ENCODE assay signal across 19 cellular contexts in the genomic region with DNA sequence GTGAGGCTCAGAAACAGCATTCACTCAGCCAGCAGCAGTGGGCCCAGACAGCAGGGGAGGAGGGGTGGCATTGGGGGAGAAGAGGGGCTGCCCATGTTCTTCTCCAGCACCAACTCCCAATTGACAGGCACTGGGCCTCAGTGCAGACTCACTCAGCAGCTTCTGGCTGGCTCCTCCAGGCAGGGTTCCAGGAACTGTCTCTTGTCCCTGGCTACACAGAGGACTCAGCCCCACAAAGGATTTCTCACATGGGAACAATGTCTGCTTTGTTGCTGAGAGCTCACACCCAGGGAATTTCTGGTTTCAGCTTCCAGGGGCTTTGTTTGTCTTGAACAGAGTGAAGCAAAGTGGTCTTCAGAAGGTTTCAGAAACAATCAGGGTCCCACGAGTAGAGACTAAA.
DNase-seq lines count a peak whose midpoint lies in the region; ATAC-seq and TF ChIP-seq lines count a peak whose summit lies in the region.
"Had no signal": no experiment of that assay in that cellular context is flagged by ENCODE, and none has a peak within 500 bp of the region (broad histone marks: within the 10 kb centered on the region; RNA-seq: fewer than 3 reads in every experiment).

No MANE protein-coding gene starts in this region.

- H3K27ac ChIP-seq in testis (no peak overlapping the region), upper lobe of right lung (no peak overlapping the region), brain microvascular endothelial cell (no peak overlapping the region)
- H3K27ac ChIP-seq: BLaER1 treated with 17β-estradiol and CSF1 and Interleukin-3, amounts not matched to agents 10 nM and 100 nM; HL-60 had no signal

- H3K36me3 ChIP-seq in testis (ENCODE audit: low read depth, missing control alignments) (no peaks in the 10 kb centered on the region), upper lobe of right lung (no peaks in the 10 kb centered on the region), brain microvascular endothelial cell (replicated peaks) (no peaks in the 10 kb centered on the region)
- H3K36me3 ChIP-seq: BLaER1 treated with 17β-estradiol and CSF1 and Interleukin-3, amounts not matched to agents 10 nM and 100 nM had no signal

- TF ChIP-seq CTCF in testis (IDR thresholded peaks at IDR 0.05) = no peak
- no peak for TF ChIP-seq CTCF in upper lobe of right lung (IDR thresholded peaks at IDR 0.05)
- TF ChIP-seq CTCF in brain microvascular endothelial cell (IDR thresholded peaks at IDR 0.05; ENCODE audit: low read depth, low read length, missing control alignments) = no peak

- 17 to 60% methylated on average over 1 of the region's 1 CpG for WGBS in testis, 2 donors

- H3K27me3 ChIP-seq in testis (no peaks in the 10 kb centered on the region), upper lobe of right lung (no peaks in the 10 kb centered on the region), brain microvascular endothelial cell (replicated peaks) (no peaks in the 10 kb centered on the region)
- H3K27me3 ChIP-seq: BLaER1 treated with 17β-estradiol and CSF1 and Interleukin-3, amounts not matched to agents 10 nM and 100 nM had no signal

- H3K4me1 ChIP-seq in testis (no peaks in the 10 kb centered on the region), upper lobe of right lung (no peaks in the 10 kb centered on the region)
- H3K4me1 ChIP-seq: BLaER1 treated with 17β-estradiol and CSF1 and Interleukin-3, amounts not matched to agents 10 nM and 100 nM had no signal

- H3K9me3 ChIP-seq in testis (no peaks in the 10 kb centered on the region), upper lobe of right lung (no peaks in the 10 kb centered on the region)
- H3K9me3 ChIP-seq: BLaER1 treated with 17β-estradiol and CSF1 and Interleukin-3, amounts not matched to agents 10 nM and 100 nM had no signal

- in situ Hi-C loops in G401 (cut with HindIII; ENCODE audit: low sequenced_read_pairs) (no loop called here), brain microvascular endothelial cell (cut with HindIII; ENCODE audit: low pct_ligation_motif_present, low sequenced_read_pairs) (no loop called here)

- DNase-seq in G401 (ENCODE audit: low spot score) = peak; percentile 1
- peak; percentile 51 for DNase-seq in left lobe of liver (ENCODE audit: low spot score)
- DNase-seq in pons (ENCODE audit: low spot score) = peak; percentile 92
- peak; percentile 50 for DNase-seq in testis
- no peak for DNase-seq in upper lobe of right lung
- no peak for DNase-seq in brain microvascular endothelial cell
- DNase-seq in GM03348 (ENCODE audit: low spot score) = no peak
- DNase-seq: 8988T; CD8-positive, alpha-beta T cell; DMS 273 treated with DMSO at 0.1 percent for 48 hours; DMS53; DND-41; EL; H7; HFFc6 had no signal

- ATAC-seq in left lobe of liver = peak; percentile 84
- no peak for ATAC-seq in upper lobe of right lung
- ATAC-seq: CD8-positive, alpha-beta T cell; GM23338; HCT116 had no signal

- no peak for TF ChIP-seq POLR2A in testis (IDR thresholded peaks at IDR 0.05)

- H3K4me3 ChIP-seq in testis = no peak overlapping the region
- no peak overlapping the region for H3K4me3 ChIP-seq in upper lobe of right lung
- no peak overlapping the region for H3K4me3 ChIP-seq in brain microvascular endothelial cell (ENCODE audit: low read depth, low read length)
- H3K4me3 ChIP-seq: BLaER1 treated with 17β-estradiol and CSF1 and Interleukin-3, amounts not matched to agents 10 nM and 100 nM; GM23338 had no signal

- intact Hi-C loops in testis (cut with DNase I; ENCODE audit: low total_unique reads) (no loop called here), upper lobe of right lung (cut with DNase I) (no loop called here)

Comparison
In these comparisons a context has a peak if more than half of its experiments do, and no peak if none do; other contexts are left out.
1. DNase-seq: peak in G401 (single experiment), left lobe of liver (single experiment), pons (single experiment) and testis (single experiment); none in upper lobe of right lung (single experiment), brain microvascular endothelial cell (single experiment) and GM03348 (single experiment).